13 cellular contexts compared by ENCODE assay signal in the genomic region with DNA sequence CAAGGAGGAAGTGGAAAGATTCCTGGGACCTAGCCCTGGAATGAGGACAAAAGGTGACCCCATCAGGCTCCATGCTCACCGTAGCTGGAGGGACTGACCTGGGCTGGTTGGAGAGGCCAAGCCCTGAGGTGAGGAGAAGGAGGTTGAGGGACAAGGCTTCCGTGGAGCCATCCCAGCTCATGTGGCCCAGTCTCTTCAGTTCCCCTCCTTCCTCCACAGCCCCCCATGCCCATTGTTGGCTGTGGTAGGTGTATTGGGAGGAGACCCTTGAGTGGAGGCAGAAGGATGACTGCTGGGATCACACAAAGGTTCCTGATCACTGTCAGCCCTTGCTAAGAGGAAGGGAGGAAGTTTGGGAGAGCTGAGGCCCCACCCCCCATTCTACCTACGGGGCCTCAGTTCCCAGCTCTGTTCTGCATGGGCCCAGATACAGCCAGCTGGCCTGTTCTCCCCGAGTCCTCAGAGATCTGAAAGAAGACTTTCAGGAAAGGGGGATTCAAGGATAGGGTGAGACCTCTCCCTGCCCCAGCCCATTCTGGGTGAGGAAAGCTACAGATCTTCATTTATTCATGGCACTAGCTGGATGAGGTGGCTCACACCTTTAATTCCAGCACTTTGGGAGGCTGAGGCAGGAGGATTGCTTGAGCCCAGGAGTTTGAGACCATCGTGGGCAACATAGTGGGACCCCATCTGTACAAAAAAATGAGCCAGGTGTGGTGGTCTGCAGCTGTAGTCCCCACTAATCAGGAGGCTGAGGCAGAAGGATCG. TPM values are rescaled to one million over a fixed set of nuclear protein-coding genes. Genes with fewer than 3 reads are reported as not detected.
DNase-seq lines count a peak whose midpoint lies in the region; ATAC-seq, FAIRE-seq and TF ChIP-seq lines count a peak whose summit lies in the region.
"Had no signal": no experiment of that assay in that cellular context is flagged by ENCODE, and none has a peak within 500 bp of the region (broad histone marks: within the 10 kb centered on the region; RNA-seq: fewer than 3 reads in every experiment).

No MANE protein-coding gene starts in this region.

- DNase-seq in HepG2 (ENCODE audit: low spot score), result no peak
- no peak for DNase-seq in right lobe of liver
- no peak for DNase-seq in mesendoderm
- no peak for DNase-seq in ecto neural progenitor cell (ENCODE audit: low spot score)
- DNase-seq in cerebellar cortex (ENCODE audit: low spot score), result no peak
- DNase-seq in activated CD8-positive, alpha-beta memory T cell treated with anti-CD3 and anti-CD28 coated beads, Interleukin-2, amount 50 U/mL, for 4 hours, result no peak

- ATAC-seq in HepG2, result no peak
- ATAC-seq in right lobe of liver, result no peak
- no peak for ATAC-seq in GM19324 (IDR thresholded peaks at IDR 0.05; ENCODE audit: low FRiP score, unreplicated experiment)

- H4K5ac ChIP-seq in mesendoderm (ENCODE audit: low read length), result no peak overlapping the region

- H3K4me3 ChIP-seq in HepG2 (replicated peaks in 1 of 3; ENCODE audit: insufficient read depth in 1 of 3, low read depth in 2 of 3, low read length in 3 of 3) (no peak overlapping the region), right lobe of liver (no peak overlapping the region), mesendoderm (ENCODE audit: low read length) (no peak overlapping the region)
- H3K4me3 ChIP-seq: SJSA1 had no signal

- no peak overlapping the region for H2BK120ac ChIP-seq in mesendoderm (ENCODE audit: low read depth, low read length)

- BruUV-seq in HepG2 (replicated peaks; lab: Mats Ljungman, UMichigan), result no TSS peak

- in situ Hi-C loops in HepG2 (cut with HindIII; ENCODE audit: extremely low pct_ligation_motif_present, low pct_unique_long_range_greater_than_20kb), result loop anchor here (5.0 kb wide), 1 partner anchor 51 kb away; no protein-coding TSS in a partner anchor

- TF ChIP-seq CTCF in HepG2 (CRISPR knock-in tag; IDR thresholded peaks at IDR 0.05) (no peak), right lobe of liver (IDR thresholded peaks at IDR 0.05) (no peak)

- no peak overlapping the region for H2BK15ac ChIP-seq in mesendoderm (replicated peaks; ENCODE audit: low read depth)

- H2AFZ ChIP-seq in HepG2 (ENCODE audit: low read length), result no peak overlapping the region

- TF ChIP-seq POLR2A in HepG2 (IDR thresholded peaks at IDR 0.05; ENCODE audit: insufficient read depth in 1 of 2, low read depth in 2 of 2, low read length in 2 of 2) (no peak; a peak in 3 of 4 replicates), right lobe of liver (IDR thresholded peaks at IDR 0.05) (no peak)

- H3K79me1 ChIP-seq in mesendoderm (ENCODE audit: low read length), result no peaks in the 10 kb centered on the region

- peaks cover 4 to 24% of the 10 kb centered on the region in 2 experiments; a peak in 3 of 5 replicates for H3K27me3 ChIP-seq in HepG2 (ENCODE audit: control insufficient read depth in 1 of 2, insufficient read depth in 2 of 2, low read length in 2 of 2)
- H3K27me3 ChIP-seq in right lobe of liver, result no peaks in the 10 kb centered on the region
- H3K27me3 ChIP-seq in mesendoderm (ENCODE audit: insufficient read depth, low read length, poor library complexity), result no peaks in the 10 kb centered on the region
- H3K27me3 ChIP-seq: BE2C had no signal

- no peak overlapping the region for H4K8ac ChIP-seq in mesendoderm (ENCODE audit: low read depth, low read length)

- no peak overlapping the region for H3K27ac ChIP-seq in HepG2 (ENCODE audit: extremely low read length, insufficient read depth, low read length)
- no peak overlapping the region for H3K27ac ChIP-seq in right lobe of liver
- H3K27ac ChIP-seq in cingulate gyrus (ENCODE audit: low read depth, low read length), result peak overlapping the region; percentile 97
- no peak overlapping the region for H3K27ac ChIP-seq in mesendoderm (ENCODE audit: low read depth, low read length)
- H3K27ac ChIP-seq: RWPE1, SJSA1 had no signal

- H3K56ac ChIP-seq in mesendoderm (ENCODE audit: low read length), result peak overlapping the region; percentile 1

- peaks cover 32% of the 10 kb centered on the region for H3K4me1 ChIP-seq in HepG2 (ENCODE audit: insufficient read depth, low read length)
- H3K4me1 ChIP-seq in right lobe of liver, result no peaks in the 10 kb centered on the region
- H3K4me1 ChIP-seq in mesendoderm (ENCODE audit: control insufficient read depth, low read depth, low read length), result peaks cover 9% of the 10 kb centered on the region
- H3K4me1 ChIP-seq: SJSA1 had no signal

- H3K79me2 ChIP-seq in HepG2 (ENCODE audit: insufficient read depth, low read length) (no peaks in the 10 kb centered on the region), mesendoderm (ENCODE audit: control insufficient read depth, insufficient read depth, low read length) (no peaks in the 10 kb centered on the region)

- peak overlapping the region; percentile 40 for H2AK5ac ChIP-seq in mesendoderm (ENCODE audit: low read length)

- intact Hi-C loops in HepG2 (cut with micrococcal nuclease; ENCODE audit: unreplicated experiment) (no loop called here), right lobe of liver (cut with DNase I) (loop anchor here (5.0 to 10.0 kb wide), 3 partner anchors 56 to 228 kb away; partner anchors contain the start of gene HAPLN2 (in 1 of the 2))

- H3K23ac ChIP-seq in mesendoderm (ENCODE audit: low read length), result no peak overlapping the region

- peaks cover 15 to 34% of the 10 kb centered on the region in 2 experiments for H3K36me3 ChIP-seq in HepG2 (replicated peaks in 1 of 2; ENCODE audit: control insufficient read depth in 1 of 2, insufficient read depth in 2 of 2, low read length in 2 of 2)
- H3K36me3 ChIP-seq in right lobe of liver, result no peaks in the 10 kb centered on the region
- H3K36me3 ChIP-seq in mesendoderm (ENCODE audit: control insufficient read depth, insufficient read depth, low read length), result no peaks in the 10 kb centered on the region
- H3K36me3 ChIP-seq: BE2C, SJSA1 had no signal

- H3K4me2 ChIP-seq in HepG2 (ENCODE audit: low read depth, low read length) (no peak overlapping the region), mesendoderm (ENCODE audit: low read length) (no peak overlapping the region)

- TF ChIP-seq EP300 in HepG2 (IDR thresholded peaks at IDR 0.05; ENCODE audit: low read depth in 2 of 2, low read length in 2 of 2) (no peak), HepG2 (CRISPR knock-in tag; IDR thresholded peaks at IDR 0.05; ENCODE audit: borderline replicate concordance) (no peak)

- H3K9me3 ChIP-seq in HepG2 (ENCODE audit: low read length) (no peaks in the 10 kb centered on the region), right lobe of liver (no peaks in the 10 kb centered on the region)
- H3K9me3 ChIP-seq: BE2C, SJSA1 had no signal

- no peak overlapping the region for H2BK5ac ChIP-seq in mesendoderm (ENCODE audit: low read length)

- H3K4ac ChIP-seq in mesendoderm (ENCODE audit: low read depth, low read length), result no peak overlapping the region

- 86% methylated on average over 6 of the region's 6 CpGs for WGBS in HepG2 (ENCODE audit: low lambda C conversion rate)
- WGBS in right lobe of liver (ENCODE audit: insufficient coverage, low coverage, low lambda C conversion rate, missing lambda C conversion rate), result 100% methylated on average over 2 of the region's 6 CpGs
- no CpG with 5 or more reads among the region's 6 CpGs for WGBS in mesendoderm (ENCODE audit: extremely low coverage, insufficient coverage, low lambda C conversion rate)

- FAIRE-seq in HepG2 (lab: Jason Lieb, UNC), result no peak
- FAIRE-seq: H54 had no signal

- H3K18ac ChIP-seq in mesendoderm (ENCODE audit: low read length), result no peak overlapping the region

- POLR2A ChIA-PET in HepG2 (lab: Yijun Ruan, JAX), result interaction anchor here (1.3 to 12.6 kb wide), 9 partner anchors 9 to 115 kb away, joined by 3 to 189 read pairs (median 7); partner anchors contain the start of genes RHBG and SMG5

- CTCF ChIA-PET in HepG2 (lab: Yijun Ruan, JAX; ENCODE audit: low intra/inter-chr PET ratio, low total read pairs), result interaction anchor here (1.1 to 5.4 kb wide), 3 partner anchors 30 to 94 kb away, joined by 3 to 76 read pairs (median 9); no protein-coding TSS in a partner anchor

- H4K20me1 ChIP-seq in HepG2 (ENCODE audit: insufficient read depth, low read length), result no peaks in the 10 kb centered on the region; the same call in 1 of the 2 replicates

- no peak for TF ChIP-seq RAD21 in HepG2 (CRISPR knock-in tag; IDR thresholded peaks at IDR 0.05)

- H3K9ac ChIP-seq in HepG2 (ENCODE audit: insufficient read depth, low read depth, low read length) (no peak overlapping the region), mesendoderm (ENCODE audit: low read length) (peak overlapping the region; percentile 27)

RNA-seq across cellular contexts. Expression of gene RHBG, which starts 17.3 kb away (rescaled TPM):
- total RNA-seq in HepG2 (2016; rRNA removed; fragmentation: Illumina TruSeq; extraction: Trizol) (19.9 and 73.5 TPM in 2 replicates), right lobe of liver (1 to 10 TPM in 2 of 6 experiments, under 1 TPM in 2, not detected in 2; 0.42 to 1.6 (median 1.1) TPM)
- 27.1 and 27.2 TPM in 2 replicates for total RNA-seq in HepG2 (2016; cell fraction: cytosol; rRNA removed; fragmentation: Illumina TruSeq; extraction: Trizol; ENCODE audit: low read depth)
- 19.0 and 70.7 TPM in 2 replicates for total RNA-seq in HepG2 (2016; cell fraction: insoluble cytoplasmic fraction; rRNA removed; fragmentation: Illumina TruSeq; extraction: Trizol)
- total RNA-seq in HepG2 (2016; cell fraction: membrane; rRNA removed; fragmentation: Illumina TruSeq; extraction: Trizol), result 28.4 and 29.7 TPM in 2 replicates
- total RNA-seq in HepG2 (2016; cell fraction: nucleus; rRNA removed; fragmentation: Illumina TruSeq; extraction: Trizol), result 120 and 140 TPM in 2 replicates
- polyA plus RNA-seq in HepG2 (2011; rRNA removed), result 61.8 and 90.0 TPM in 2 replicates
- 15.8 and 22.5 TPM in 2 replicates for polyA plus RNA-seq in HepG2 (2011; cell fraction: cytosol; rRNA removed)
- 518 and 570 TPM in 2 replicates for polyA plus RNA-seq in HepG2 (2011; cell fraction: nucleus; rRNA removed)
- 48.2 and 62.5 TPM in 2 replicates for polyA plus RNA-seq in HepG2 (2012)
- 19.4 and 21.4 TPM in 2 replicates for polyA plus RNA-seq in HepG2 (2016; cell fraction: cytosol; fragmentation: Illumina TruSeq; extraction: Trizol; ENCODE audit: low read depth)
- polyA plus RNA-seq in HepG2 (2016; cell fraction: insoluble cytoplasmic fraction; fragmentation: Illumina TruSeq; extraction: Trizol; ENCODE audit: low read depth), result 25.1 and 33.6 TPM in 2 replicates
- polyA plus RNA-seq in HepG2 (2016; cell fraction: membrane; fragmentation: Illumina TruSeq; extraction: Trizol; ENCODE audit: low read depth), result 30.5 and 32.9 TPM in 2 replicates
- polyA plus RNA-seq in HepG2 (2016; cell fraction: nucleus; fragmentation: Illumina TruSeq; extraction: Trizol; ENCODE audit: insufficient read depth, low read depth), result 499 and 532 TPM in 2 replicates
- polyA minus RNA-seq in HepG2 (2011; rRNA and poly(A)+ RNA removed; ENCODE audit: low replicate concordance), result 63.5 TPM in 1 of 2 replicates, not detected in the other
- 7.9 and 12.7 TPM in 2 replicates for polyA minus RNA-seq in HepG2 (2011; cell fraction: cytosol; rRNA and poly(A)+ RNA removed)
- 124 and 143 TPM in 2 replicates for polyA minus RNA-seq in HepG2 (2011; cell fraction: nucleus; rRNA and poly(A)+ RNA removed)
- 0.88 TPM for polyA plus RNA-seq in mesendoderm (2013, experiment 1 of 2)
- polyA plus RNA-seq in mesendoderm (2013, experiment 2 of 2), result 0.97 TPM
- total RNA-seq: HFFc6, SJSA1 had no signal

RNA-seq across cellular contexts. Expression of gene TSACC, which starts 48.0 kb away (rescaled TPM):
- total RNA-seq in HepG2 (2016; rRNA removed; fragmentation: Illumina TruSeq; extraction: Trizol), result 1.6 and 2.6 TPM in 2 replicates
- 3.1 and 3.2 TPM in 2 replicates for total RNA-seq in HepG2 (2016; cell fraction: cytosol; rRNA removed; fragmentation: Illumina TruSeq; extraction: Trizol; ENCODE audit: low read depth)
- total RNA-seq in HepG2 (2016; cell fraction: insoluble cytoplasmic fraction; rRNA removed; fragmentation: Illumina TruSeq; extraction: Trizol), result 1.7 and 2.4 TPM in 2 replicates
- 1.8 and 4.6 TPM in 2 replicates for total RNA-seq in HepG2 (2016; cell fraction: membrane; rRNA removed; fragmentation: Illumina TruSeq; extraction: Trizol)
- 1.3 and 1.8 TPM in 2 replicates for total RNA-seq in HepG2 (2016; cell fraction: nucleus; rRNA removed; fragmentation: Illumina TruSeq; extraction: Trizol)
- 1.5 and 1.6 TPM in 2 replicates for polyA plus RNA-seq in HepG2 (2011; rRNA removed)
- polyA plus RNA-seq in HepG2 (2011; cell fraction: cytosol; rRNA removed), result 2.1 and 3.4 TPM in 2 replicates
- 0.64 and 1.1 TPM in 2 replicates for polyA plus RNA-seq in HepG2 (2011; cell fraction: nucleus; rRNA removed)
- 1.0 and 1.6 TPM in 2 replicates for polyA plus RNA-seq in HepG2 (2012)
- 3.0 and 3.7 TPM in 2 replicates for polyA plus RNA-seq in HepG2 (2016; cell fraction: cytosol; fragmentation: Illumina TruSeq; extraction: Trizol; ENCODE audit: low read depth)
- 2.9 and 3.8 TPM in 2 replicates for polyA plus RNA-seq in HepG2 (2016; cell fraction: insoluble cytoplasmic fraction; fragmentation: Illumina TruSeq; extraction: Trizol; ENCODE audit: low read depth)
- polyA plus RNA-seq in HepG2 (2016; cell fraction: membrane; fragmentation: Illumina TruSeq; extraction: Trizol; ENCODE audit: low read depth), result 3.6 and 4.2 TPM in 2 replicates
- 1.3 TPM in 1 of 2 replicates, not detected in the other for polyA plus RNA-seq in HepG2 (2016; cell fraction: nucleus; fragmentation: Illumina TruSeq; extraction: Trizol; ENCODE audit: insufficient read depth, low read depth)
- polyA minus RNA-seq in HepG2 (2011; rRNA and poly(A)+ RNA removed; ENCODE audit: low replicate concordance), result 0.88 and 2.1 TPM in 2 replicates
- polyA minus RNA-seq in HepG2 (2011; cell fraction: cytosol; rRNA and poly(A)+ RNA removed), result not detected in 2 replicates
- 1.3 TPM in 1 of 2 replicates, not detected in the other for polyA minus RNA-seq in HepG2 (2011; cell fraction: nucleus; rRNA and poly(A)+ RNA removed)
- 1 to 10 TPM in 2 of 6 experiments, under 1 TPM in 2, not detected in 2; 0.37 to 1.1 (median 0.99) TPM for total RNA-seq in right lobe of liver
- 3.5 TPM for polyA plus RNA-seq in mesendoderm (2013, experiment 1 of 2)
- polyA plus RNA-seq in mesendoderm (2013, experiment 2 of 2), result 4.0 TPM
- total RNA-seq: SJSA1 had no signal

RNA-seq across cellular contexts. Expression of gene CCT3, which starts 48.2 kb away (rescaled TPM):
- total RNA-seq in HepG2 (2016; rRNA removed; fragmentation: Illumina TruSeq; extraction: Trizol) (615 and 870 TPM in 2 replicates), right lobe of liver (100 to 1,000 TPM in 3 of 6 experiments, 10 to 100 TPM in 3; 79.3 to 179 (median 115) TPM)
- total RNA-seq in HepG2 (2016; cell fraction: cytosol; rRNA removed; fragmentation: Illumina TruSeq; extraction: Trizol; ENCODE audit: low read depth), result 207 and 214 TPM in 2 replicates
- total RNA-seq in HepG2 (2016; cell fraction: insoluble cytoplasmic fraction; rRNA removed; fragmentation: Illumina TruSeq; extraction: Trizol), result 624 and 897 TPM in 2 replicates
- total RNA-seq in HepG2 (2016; cell fraction: membrane; rRNA removed; fragmentation: Illumina TruSeq; extraction: Trizol), result 301 and 320 TPM in 2 replicates
- 255 and 260 TPM in 2 replicates for total RNA-seq in HepG2 (2016; cell fraction: nucleus; rRNA removed; fragmentation: Illumina TruSeq; extraction: Trizol)
- polyA plus RNA-seq in HepG2 (2011; rRNA removed), result 301 and 319 TPM in 2 replicates
- polyA plus RNA-seq in HepG2 (2011; cell fraction: cytosol; rRNA removed), result 366 and 378 TPM in 2 replicates
- 96.9 and 114 TPM in 2 replicates for polyA plus RNA-seq in HepG2 (2011; cell fraction: nucleus; rRNA removed)
- polyA plus RNA-seq in HepG2 (2012), result 221 and 275 TPM in 2 replicates
- polyA plus RNA-seq in HepG2 (2016; cell fraction: cytosol; fragmentation: Illumina TruSeq; extraction: Trizol; ENCODE audit: low read depth), result 103 and 105 TPM in 2 replicates
- 652 and 701 TPM in 2 replicates for polyA plus RNA-seq in HepG2 (2016; cell fraction: insoluble cytoplasmic fraction; fragmentation: Illumina TruSeq; extraction: Trizol; ENCODE audit: low read depth)
- polyA plus RNA-seq in HepG2 (2016; cell fraction: membrane; fragmentation: Illumina TruSeq; extraction: Trizol; ENCODE audit: low read depth), result 159 and 175 TPM in 2 replicates
- 306 and 309 TPM in 2 replicates for polyA plus RNA-seq in HepG2 (2016; cell fraction: nucleus; fragmentation: Illumina TruSeq; extraction: Trizol; ENCODE audit: insufficient read depth, low read depth)
- polyA minus RNA-seq in HepG2 (2011; rRNA and poly(A)+ RNA removed; ENCODE audit: low replicate concordance), result 227 and 626 TPM in 2 replicates
- polyA minus RNA-seq in HepG2 (2011; cell fraction: cytosol; rRNA and poly(A)+ RNA removed), result 253 and 292 TPM in 2 replicates
- polyA minus RNA-seq in HepG2 (2011; cell fraction: nucleus; rRNA and poly(A)+ RNA removed), result 83.3 and 153 TPM in 2 replicates
- 373 TPM for polyA plus RNA-seq in mesendoderm (2013, experiment 1 of 2)
- 377 TPM for polyA plus RNA-seq in mesendoderm (2013, experiment 2 of 2)

Comparison
In these comparisons a context has a peak if more than half of its experiments do, and no peak if none do; other contexts are left out.
1. RNA of gene RHBG, which starts 17.3 kb away (total RNA-seq): 19.0 to 140 TPM in HepG2; 0.42 to 1.6 TPM in right lobe of liver; every median in the first group is over 4 times any median in the second.